ENCODE assay signal across 7 cellular contexts in the genomic region with DNA sequence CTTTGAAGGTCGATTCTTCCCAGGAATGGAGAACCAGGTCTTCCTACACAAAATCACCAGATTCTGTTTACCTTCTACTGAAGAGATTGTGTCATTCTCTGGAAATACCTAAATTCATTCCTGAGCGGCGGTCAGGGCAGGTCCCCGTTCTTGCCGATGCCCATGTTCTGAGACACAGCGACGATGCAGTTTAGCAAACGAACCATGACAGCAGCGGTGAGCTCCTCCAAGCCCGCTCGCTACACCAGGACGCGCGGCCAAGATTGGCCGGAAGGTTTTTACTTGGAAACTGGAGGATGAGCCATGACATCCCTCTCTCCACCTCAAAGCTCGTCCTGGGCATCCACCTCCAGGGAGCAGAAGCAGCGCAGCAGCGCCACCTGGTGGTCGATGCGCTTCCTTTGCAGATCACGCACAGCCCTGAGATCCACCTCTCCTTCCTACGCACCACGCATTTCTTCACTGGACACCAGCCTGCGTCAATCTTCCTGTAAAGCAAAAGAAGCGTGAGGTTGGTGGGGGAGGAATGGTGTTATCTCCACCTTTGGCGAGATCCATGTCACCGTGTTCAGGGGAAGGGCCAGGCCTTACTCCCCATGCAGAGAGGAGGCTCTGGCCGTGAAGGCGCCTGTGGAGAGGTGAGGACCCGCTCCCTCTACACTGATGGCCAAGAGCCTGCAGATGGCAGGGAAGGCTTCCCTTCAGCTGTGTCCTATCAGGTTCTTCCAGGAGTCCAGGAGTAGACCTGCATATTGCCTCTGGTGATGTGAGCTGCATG. TPM values are rescaled to one million over a fixed set of nuclear protein-coding genes. Genes with fewer than 3 reads are reported as not detected.
DNase-seq lines count a peak whose midpoint lies in the region; ATAC-seq and TF ChIP-seq lines count a peak whose summit lies in the region.

No MANE protein-coding gene starts in this region.

- ATAC-seq in HG03064 (IDR thresholded peaks at IDR 0.05; ENCODE audit: low read depth, unreplicated experiment) (peak; percentile 75), left lung (peak; percentile 100)

- intact Hi-C loops in left lung (cut with DNase I) = loop anchor here in 1 of 2 donors (5.0 kb wide), 1 partner anchor 230 kb away; the partner anchor contains the start of gene PSORS1C2

- H3K27me3 ChIP-seq in left lung = peaks cover 0 to 16% of the 10 kb centered on the region in 2 donors

- no peaks in the 10 kb centered on the region for H3K9me3 ChIP-seq in left lung

- no peak overlapping the region for H3K27ac ChIP-seq in left lung

- H3K36me3 ChIP-seq in left lung = no peaks in the 10 kb centered on the region

- peak; percentile 98 for TF ChIP-seq CTCF in GM12873 (IDR thresholded peaks at IDR 0.05; ENCODE audit: insufficient read depth, low read depth, low read length, missing control alignments)
- TF ChIP-seq CTCF in choroid plexus epithelial cell (conservative IDR thresholded peaks at IDR 0.05; ENCODE audit: low read depth, low read length) = peak; percentile 93
- TF ChIP-seq CTCF in left lung (IDR thresholded peaks at IDR 0.05) = peak; percentile 83 to 96

- H3K4me1 ChIP-seq in left lung = peaks cover 0 to 13% of the 10 kb centered on the region in 2 donors

- peak; percentile 76 for DNase-seq in NCI-H345 treated with DMSO at 0.1 percent for 48 hours (lab: John Stamatoyannopoulos, UW; ENCODE audit: unreplicated experiment)
- peak; percentile 86 for DNase-seq in activated CD4-positive, alpha-beta T cell treated with anti-CD3 and anti-CD28 coated beads for 4 hours
- peak; percentile 92 for DNase-seq in choroid plexus epithelial cell (ENCODE audit: low read depth)
- peak; percentile 91 to 97 for DNase-seq in left lung
- DNase-seq in stimulated activated CD4-positive, alpha-beta T cell treated with anti-CD3 and anti-CD28 coated beads, Interleukin-2, amount 100 ng/mL, for 4 hours (ENCODE audit: low read depth) = peak; percentile 83

- peak overlapping the region; percentile 30 for H3K4me3 ChIP-seq in choroid plexus epithelial cell (ENCODE audit: low read depth, low read length)
- H3K4me3 ChIP-seq in left lung = peak overlapping the region in 1 of 2 donors; percentile 26

RNA-seq across cellular contexts. Expression of gene HLA-B, which starts 9.9 kb away (rescaled TPM):
- 1,000 to 10,000 TPM; 2,303 to 2,503 TPM for total RNA-seq in left lung

RNA-seq across cellular contexts. Expression of gene MICA, which starts 36.5 kb away (rescaled TPM):
- 10 to 100 TPM; 29.4 to 30.1 TPM for total RNA-seq in left lung
